Comparison of ENCODE assay signal across 16 cellular contexts in genomic region chr2:40028792-40029488, GRCh38.
A peak's percentile ranks its signal among the peaks of the same experiment; 100 is the strongest.
DNase-seq lines count a peak whose midpoint lies in the region; ATAC-seq and TF ChIP-seq lines count a peak whose summit lies in the region.
"Had no signal": no experiment of that assay in that cellular context is flagged by ENCODE, and none has a peak within 500 bp of the region (broad histone marks: within the 10 kb centered on the region; RNA-seq: fewer than 3 reads in every experiment).

No MANE protein-coding gene starts in this region.

- no peaks in the 10 kb centered on the region for H3K9me3 ChIP-seq in upper lobe of left lung
- H3K9me3 ChIP-seq: mucosa of descending colon had no signal

- H3K4me3 ChIP-seq in upper lobe of left lung, result no peak overlapping the region
- H3K4me3 ChIP-seq: mucosa of descending colon had no signal

- TF ChIP-seq CTCF in upper lobe of left lung (IDR thresholded peaks at IDR 0.05) (no peak), GM10266 (IDR thresholded peaks at IDR 0.05; ENCODE audit: control insufficient read depth, insufficient read depth, low read depth, missing control alignments) (no peak)

- WGBS in upper lobe of left lung, 2 donors, result 54 to 74% methylated on average over 1 of the region's 1 CpG

- no peak overlapping the region for H3K27ac ChIP-seq in upper lobe of left lung

- ATAC-seq in GM19467 (IDR thresholded peaks at IDR 0.05; ENCODE audit: unreplicated experiment) (peak; percentile 56), HG03025 (IDR thresholded peaks at IDR 0.05; ENCODE audit: low FRiP score, unreplicated experiment) (peak; percentile 93), upper lobe of left lung (ENCODE audit: low FRiP score in 2 of 2) (no peak)
- ATAC-seq: effector memory CD8-positive, alpha-beta T cell; mucosa of descending colon had no signal

- TF ChIP-seq POLR2A in upper lobe of left lung (IDR thresholded peaks at IDR 0.05), result no peak

- TF ChIP-seq EP300 in upper lobe of left lung (IDR thresholded peaks at IDR 0.05), result no peak

- no peaks in the 10 kb centered on the region for H3K27me3 ChIP-seq in upper lobe of left lung

- DNase-seq in DMS53 (lab: John Stamatoyannopoulos, UW) (peak; percentile 44), NOMO-1 (lab: John Stamatoyannopoulos, UW; ENCODE audit: unreplicated experiment in 2 of 2) (peak; percentile 58 to 87), upper lobe of left lung (no peak), GM10266 (ENCODE audit: extremely low spot score) (no peak), NCI-H187 treated with DMSO at 0.1 percent for 48 hours (lab: John Stamatoyannopoulos, UW) (no peak), DMS 273 (lab: John Stamatoyannopoulos, UW; ENCODE audit: unreplicated experiment) (no peak)
- DNase-seq: amygdala; effector memory CD8-positive, alpha-beta T cell; GDM1; H7; hippocampal formation; Kasumi-1; mucosa of descending colon; NCI-H446 treated with DMSO at 0.1 percent for 48 hours had no signal

- no peaks in the 10 kb centered on the region for H3K4me1 ChIP-seq in upper lobe of left lung

- no peaks in the 10 kb centered on the region for H3K36me3 ChIP-seq in upper lobe of left lung

Comparison
In these comparisons a context has a peak if more than half of its experiments do, and no peak if none do; other contexts are left out.
1. DNase-seq: peak in DMS53 (single experiment) and NOMO-1 (2 of 2); none in upper lobe of left lung (0 of 2), GM10266 (single experiment), NCI-H187 treated with DMSO at 0.1 percent for 48 hours (single experiment) and DMS 273 (single experiment).
2. ATAC-seq: peak in GM19467 (single experiment) and HG03025 (single experiment); none in upper lobe of left lung (0 of 2).